In genomic region chr14:30558362-30558674, GRCh38 we compare ENCODE assay signal across 8 cellular contexts. TPM values are rescaled to one million over a fixed set of nuclear protein-coding genes. Genes with fewer than 3 reads are reported as not detected.
A peak's percentile ranks its signal among the peaks of the same experiment; 100 is the strongest.
DNase-seq lines count a peak whose midpoint lies in the region; ATAC-seq, FAIRE-seq and TF ChIP-seq lines count a peak whose summit lies in the region.

No MANE protein-coding gene starts in this region.

- no peaks in the 10 kb centered on the region for H3K27me3 Mint-ChIP-seq in activated naive CD4-positive, alpha-beta T cell treated with anti-CD3 and anti-CD28 coated beads for 36 hours (ENCODE audit: low read depth)
- H3K27me3 Mint-ChIP-seq in memory B cell: no peaks in the 10 kb centered on the region
- no peaks in the 10 kb centered on the region for H3K27me3 Mint-ChIP-seq in type B pancreatic cell

- peaks cover 29% of the 10 kb centered on the region for H3K4me1 Mint-ChIP-seq in activated naive CD4-positive, alpha-beta T cell treated with anti-CD3 and anti-CD28 coated beads for 36 hours (ENCODE audit: low read depth)
- peaks cover 13% of the 10 kb centered on the region for H3K4me1 Mint-ChIP-seq in memory B cell
- peaks cover 19% of the 10 kb centered on the region for H3K4me1 Mint-ChIP-seq in type B pancreatic cell (ENCODE audit: unreplicated experiment)

- ATAC-seq in GM12878 (no peak), memory B cell (ENCODE audit: low read depth) (no peak)

- TF ChIP-seq CTCF in GM12878 (IDR thresholded peaks at IDR 0.05 in 2 of 3, conservative IDR thresholded peaks at IDR 0.05 in 1 of 3; ENCODE audit: control insufficient read depth in 2 of 3, extremely low read depth in 1 of 3, insufficient read depth in 1 of 3, low read depth in 3 of 3, low read length in 3 of 3) (no peak), type B pancreatic cell (conservative IDR thresholded peaks at IDR 0.05) (no peak)

- no peak for FAIRE-seq in GM12878 (lab: Jason Lieb, UNC)

- DNase-seq in activated naive CD4-positive, alpha-beta T cell treated with anti-CD3 and anti-CD28 coated beads for 36 hours: no peak
- DNase-seq in activated naive CD4-positive, alpha-beta T cell treated with Interleukin-2 at 50 U/mL for 16 hours: no peak
- no peak for DNase-seq in GM12878 (ENCODE audit: low read depth, low spot score)
- DNase-seq in memory B cell (ENCODE audit: low spot score in 2 of 2): no peak
- no peak for DNase-seq in type B pancreatic cell (ENCODE audit: extremely low spot score, unreplicated experiment)
- DNase-seq in activated effector memory CD4-positive, alpha-beta T cell treated with anti-CD3 and anti-CD28 coated beads, Interleukin-2, amount 50 U/mL, for 16 hours: no peak
- no peak for DNase-seq in NCI-H226
- DNase-seq in DMS79 (lab: John Stamatoyannopoulos, UW): no peak

- in situ Hi-C loops in GM12878 (cut with MboI): no loop called here

- no peak for TF ChIP-seq RAD21 in GM12878 (IDR thresholded peaks at IDR 0.05; ENCODE audit: insufficient read depth, low read depth, low read length)

- POLR2A ChIA-PET in GM12878 (lab: Charles Lee): interaction anchor here (0.8 kb wide), 1 partner anchor 64 kb away, joined by 3 read pairs; the partner anchor contains the start of gene SCFD1

- peak overlapping the region; percentile 94 for H3K4me3 ChIP-seq in GM12878

- TF ChIP-seq EP300 in GM12878 (IDR thresholded peaks at IDR 0.05; ENCODE audit: borderline replicate concordance in 1 of 2, control insufficient read depth in 1 of 2, low read depth in 2 of 2, low read length in 2 of 2): no peak

- H3K9me3 Mint-ChIP-seq in activated naive CD4-positive, alpha-beta T cell treated with anti-CD3 and anti-CD28 coated beads for 36 hours: no peaks in the 10 kb centered on the region
- no peaks in the 10 kb centered on the region for H3K9me3 Mint-ChIP-seq in memory B cell
- H3K9me3 Mint-ChIP-seq in type B pancreatic cell: no peaks in the 10 kb centered on the region

- H3K79me2 ChIP-seq in GM12878 (ENCODE audit: control insufficient read depth, insufficient read depth, low read length): peaks cover 42% of the 10 kb centered on the region

- no TSS peak for BruUV-seq in GM12878 (replicated peaks; lab: Mats Ljungman, UMichigan)

- H3K9me3 ChIP-seq in GM12878 (replicated peaks; ENCODE audit: control insufficient read depth, insufficient read depth, low read length): peaks cover 2% of the 10 kb centered on the region; the same call in 1 of the 3 replicates

- peak overlapping the region; percentile 100 for H3K4me3 Mint-ChIP-seq in activated naive CD4-positive, alpha-beta T cell treated with anti-CD3 and anti-CD28 coated beads for 36 hours
- H3K4me3 Mint-ChIP-seq in memory B cell (peak overlapping the region; percentile 100), type B pancreatic cell (peak overlapping the region; percentile 99)

- CTCF ChIA-PET in activated naive CD4-positive, alpha-beta T cell treated with anti-CD3 and anti-CD28 coated beads for 36 hours (lab: Charles Lee): interaction anchor here (1.3 to 1.6 kb wide), 2 partner anchors 64 to 182 kb away, joined by 3 read pairs; partner anchors contain the start of gene SCFD1
- CTCF ChIA-PET in GM12878 (lab: Yijun Ruan, JAX): interaction anchor here (0.6 kb wide), 1 partner anchor 14 kb away, joined by 3 read pairs; no protein-coding TSS in a partner anchor

- H2AFZ ChIP-seq in GM12878 (ENCODE audit: control insufficient read depth, low read depth, low read length): peak overlapping the region; percentile 98

- H3K27ac Mint-ChIP-seq in activated naive CD4-positive, alpha-beta T cell treated with anti-CD3 and anti-CD28 coated beads for 36 hours: no peak overlapping the region
- H3K27ac Mint-ChIP-seq in memory B cell (peak overlapping the region; percentile 94), type B pancreatic cell (peak overlapping the region; percentile 98)

- SMC1A ChIA-PET in GM12878 (lab: Charles Lee; ENCODE audit: uncharacterized antibody, unreplicated experiment): no interaction called here

- RAD21 ChIA-PET in GM12878 (lab: Charles Lee; ENCODE audit: unreplicated experiment): no interaction called here

- 61% methylated on average over 6 of the region's 6 CpGs for WGBS in GM12878 (ENCODE audit: insufficient coverage, insufficient replicate concordance, low lambda C conversion rate, missing lambda C conversion rate)

- no peaks in the 10 kb centered on the region for H3K4me1 ChIP-seq in GM12878 (ENCODE audit: control insufficient read depth, insufficient read depth, low read length)

- no peaks in the 10 kb centered on the region for H4K20me1 ChIP-seq in GM12878 (ENCODE audit: control insufficient read depth, insufficient read depth)

- H3K36me3 Mint-ChIP-seq in activated naive CD4-positive, alpha-beta T cell treated with anti-CD3 and anti-CD28 coated beads for 36 hours (ENCODE audit: low read depth): peaks cover 13% of the 10 kb centered on the region
- H3K36me3 Mint-ChIP-seq in memory B cell: peaks cover 7% of the 10 kb centered on the region
- peaks cover 18% of the 10 kb centered on the region for H3K36me3 Mint-ChIP-seq in type B pancreatic cell

- TF ChIP-seq POLR2A in GM12878 (IDR thresholded peaks at IDR 0.05; ENCODE audit: low read depth, low read length): no peak

- H3K4me2 ChIP-seq in GM12878 (ENCODE audit: control insufficient read depth, insufficient read depth): peak overlapping the region; percentile 94

- H3K36me3 ChIP-seq in GM12878 (ENCODE audit: control insufficient read depth in 2 of 2, insufficient read depth in 2 of 2, low read length in 1 of 2): no peaks in the 10 kb centered on the region

- peak overlapping the region; percentile 78; the same call in 1 of the 2 replicates for H3K9ac ChIP-seq in GM12878 (ENCODE audit: control insufficient read depth, insufficient read depth, low read length)

- H3K27me3 ChIP-seq in GM12878 (replicated peaks in 1 of 2; ENCODE audit: control insufficient read depth in 2 of 2, insufficient read depth in 2 of 2, low read length in 1 of 2): no peaks in the 10 kb centered on the region; a peak in 1 of 4 replicates

- intact Hi-C loops in activated naive CD4-positive, alpha-beta T cell treated with anti-CD3 and anti-CD28 coated beads for 36 hours (cut with micrococcal nuclease): loop anchor here (2.0 to 10.0 kb wide), 3 partner anchors 36 to 856 kb away; partner anchors contain the start of gene HECTD1
- intact Hi-C loops in GM12878 (cut with micrococcal nuclease; ENCODE audit: unreplicated experiment): no loop called here

- H3K27ac ChIP-seq in GM12878 (ENCODE audit: control insufficient read depth, insufficient read depth): 0 out of 2 replicates have a peak overlapping the region, but pooled peaks have one; percentile 84

TF ChIP-seq in GM12878, 131 proteins besides CTCF, POLR2A, EP300 and RAD21:
- no peak for TF ChIP-seq NR2C1 (IDR thresholded peaks at IDR 0.05)
- no peak for TF ChIP-seq KLF5 (IDR thresholded peaks at IDR 0.05; ENCODE audit: partially characterized antibody)
- no peak for TF ChIP-seq HDAC2 (IDR thresholded peaks at IDR 0.05)
- TF ChIP-seq HCFC1 (IDR thresholded peaks at IDR 0.05; ENCODE audit: low read length): no peak
- TF ChIP-seq EED (IDR thresholded peaks at IDR 0.05; ENCODE audit: low read depth): no peak
- no peak for TF ChIP-seq RELA (IDR thresholded peaks at IDR 0.05; ENCODE audit: borderline replicate concordance, partially characterized antibody)

RNA-seq across cellular contexts. Expression of gene G2E3, which starts 0.6 kb away (rescaled TPM):
- 10 to 100 TPM; 28.6 to 29.1 TPM for total RNA-seq in activated naive CD4-positive, alpha-beta T cell treated with anti-CD3 and anti-CD28 coated beads for 36 hours
- 82.2 and 99.3 TPM in 2 replicates for total RNA-seq in GM12878 (2013; cell fraction: nucleolus; rRNA removed)
- total RNA-seq in GM12878 (2014; rRNA removed) (11.9 and 15.0 TPM in 2 replicates), GM12878 (2014; rRNA removed; fragmentation: Illumina TruSeq; extraction: Trizol) (19.7 and 20.4 TPM in 2 replicates), GM12878 (2021) (20.1 and 22.6 TPM in 2 replicates), type B pancreatic cell (ENCODE audit: low replicate concordance) (20.6 and 39.5 TPM in 2 replicates)
- polyA plus RNA-seq in GM12878 (2011; ENCODE audit: low read depth): 2.9 TPM
- polyA plus RNA-seq in GM12878 (2011; rRNA removed) (24.2 and 43.6 TPM in 2 replicates), GM12878 (2014; fragmentation: Illumina TruSeq; extraction: Trizol) (16.1 and 19.3 TPM in 2 replicates), GM12878 (2014; fragmentation: Nextera tagmentation; extraction: Ambion mirVana) (10 to 100 TPM; 15.0 to 38.0 TPM), GM12878 (2014; rRNA removed) (8.8 and 10.0 TPM in 2 replicates), GM12878 (2016; fragmentation: Nextera tagmentation; extraction: Ambion mirVana) (10 to 100 TPM; 22.7 to 29.6 TPM)
- 5.2 and 7.4 TPM in 2 replicates for polyA plus RNA-seq in GM12878 (2011; cell fraction: cytosol; rRNA removed)
- 15.5 and 18.5 TPM in 2 replicates for polyA plus RNA-seq in GM12878 (2011; cell fraction: nucleus; rRNA removed)
- polyA plus RNA-seq in GM12878 (2012): 5.1 and 8.2 TPM in 2 replicates
- polyA minus RNA-seq in GM12878 (2011; rRNA and poly(A)+ RNA removed): 13.8 and 20.5 TPM in 2 replicates
- 9.2 and 11.6 TPM in 2 replicates for polyA minus RNA-seq in GM12878 (2011; cell fraction: cytosol; rRNA and poly(A)+ RNA removed)
- polyA minus RNA-seq in GM12878 (2011; cell fraction: nucleus; rRNA and poly(A)+ RNA removed): 18.5 and 31.0 TPM in 2 replicates
